Comparison of ENCODE assay signal across 1 cellular context in the genomic region with DNA sequence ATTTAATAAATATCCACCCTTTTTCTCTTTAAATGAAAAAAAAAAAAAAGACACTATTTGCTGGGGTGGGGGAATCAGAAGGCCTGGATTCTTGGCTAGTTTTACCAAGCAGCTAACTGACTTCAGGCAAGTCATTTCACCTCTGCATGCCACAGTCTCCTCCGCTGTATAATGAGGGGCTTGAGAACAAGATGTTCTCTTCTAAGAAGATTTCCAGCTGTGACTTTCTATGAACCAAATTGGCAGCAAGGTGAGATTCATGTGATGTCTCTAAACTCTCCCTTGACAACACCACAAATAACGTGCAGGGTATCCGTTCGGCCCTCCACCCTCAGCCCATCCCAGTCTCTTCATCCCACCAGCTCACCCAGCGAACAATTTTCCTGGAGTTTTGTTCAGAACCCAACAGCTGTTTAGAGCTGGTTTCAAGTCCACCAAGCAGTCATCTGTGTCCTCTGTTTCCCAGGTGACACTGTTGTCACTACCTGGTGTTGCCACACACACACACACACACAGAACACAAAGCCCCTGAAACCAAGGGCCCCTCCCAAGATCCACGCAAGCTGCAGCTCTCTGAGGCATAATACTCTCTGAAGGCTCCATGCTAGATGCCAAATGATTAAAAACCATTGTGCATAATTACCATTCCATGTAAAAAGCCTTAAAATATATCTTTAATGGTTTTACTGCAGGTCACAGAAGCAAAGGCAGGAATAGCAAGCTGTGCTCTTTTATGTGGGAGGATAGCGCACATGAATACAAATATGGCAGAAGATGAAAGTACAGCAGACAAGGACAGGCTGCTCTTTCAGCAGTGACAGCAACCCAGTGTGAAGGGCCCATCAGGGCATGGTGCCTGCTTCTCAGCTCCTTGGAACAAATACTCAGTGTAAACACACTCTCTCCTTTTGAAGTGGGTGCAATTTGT.
TF ChIP-seq lines count a peak whose summit lies in the region.

No MANE protein-coding gene starts in this region.

TF ChIP-seq in HEK293, 187 proteins besides CTCF, POLR2A, EP300 and RAD21 (continued from another document):
- TF ChIP-seq, protein P1, sequence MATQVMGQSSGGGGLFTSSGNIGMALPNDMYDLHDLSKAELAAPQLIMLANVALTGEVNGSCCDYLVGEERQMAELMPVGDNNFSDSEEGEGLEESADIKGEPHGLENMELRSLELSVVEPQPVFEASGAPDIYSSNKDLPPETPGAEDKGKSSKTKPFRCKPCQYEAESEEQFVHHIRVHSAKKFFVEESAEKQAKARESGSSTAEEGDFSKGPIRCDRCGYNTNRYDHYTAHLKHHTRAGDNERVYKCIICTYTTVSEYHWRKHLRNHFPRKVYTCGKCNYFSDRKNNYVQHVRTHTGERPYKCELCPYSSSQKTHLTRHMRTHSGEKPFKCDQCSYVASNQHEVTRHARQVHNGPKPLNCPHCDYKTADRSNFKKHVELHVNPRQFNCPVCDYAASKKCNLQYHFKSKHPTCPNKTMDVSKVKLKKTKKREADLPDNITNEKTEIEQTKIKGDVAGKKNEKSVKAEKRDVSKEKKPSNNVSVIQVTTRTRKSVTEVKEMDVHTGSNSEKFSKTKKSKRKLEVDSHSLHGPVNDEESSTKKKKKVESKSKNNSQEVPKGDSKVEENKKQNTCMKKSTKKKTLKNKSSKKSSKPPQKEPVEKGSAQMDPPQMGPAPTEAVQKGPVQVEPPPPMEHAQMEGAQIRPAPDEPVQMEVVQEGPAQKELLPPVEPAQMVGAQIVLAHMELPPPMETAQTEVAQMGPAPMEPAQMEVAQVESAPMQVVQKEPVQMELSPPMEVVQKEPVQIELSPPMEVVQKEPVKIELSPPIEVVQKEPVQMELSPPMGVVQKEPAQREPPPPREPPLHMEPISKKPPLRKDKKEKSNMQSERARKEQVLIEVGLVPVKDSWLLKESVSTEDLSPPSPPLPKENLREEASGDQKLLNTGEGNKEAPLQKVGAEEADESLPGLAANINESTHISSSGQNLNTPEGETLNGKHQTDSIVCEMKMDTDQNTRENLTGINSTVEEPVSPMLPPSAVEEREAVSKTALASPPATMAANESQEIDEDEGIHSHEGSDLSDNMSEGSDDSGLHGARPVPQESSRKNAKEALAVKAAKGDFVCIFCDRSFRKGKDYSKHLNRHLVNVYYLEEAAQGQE (tag by site-specific recombination; IDR thresholded peaks at IDR 0.05), result 0 out of 2 replicates have a peak, but pooled peaks have one; percentile 34
- TF ChIP-seq BCL11B (tag by site-specific recombination; IDR thresholded peaks at IDR 0.05; ENCODE audit: low read depth) (no peak), ZNF626 (tag by site-specific recombination; IDR thresholded peaks at IDR 0.05) (no peak), ZNF747 (tag by site-specific recombination; IDR thresholded peaks at IDR 0.05) (no peak), ZNF426 (tag by site-specific recombination; IDR thresholded peaks at IDR 0.05) (no peak), ZBTB20 (tag by site-specific recombination; IDR thresholded peaks at IDR 0.05) (peak; percentile 24; the same call in 1 of the 2 replicates), OVOL3 (tag by site-specific recombination; IDR thresholded peaks at IDR 0.05) (no peak)
